1 cellular context compared by ENCODE assay signal in the genomic region with DNA sequence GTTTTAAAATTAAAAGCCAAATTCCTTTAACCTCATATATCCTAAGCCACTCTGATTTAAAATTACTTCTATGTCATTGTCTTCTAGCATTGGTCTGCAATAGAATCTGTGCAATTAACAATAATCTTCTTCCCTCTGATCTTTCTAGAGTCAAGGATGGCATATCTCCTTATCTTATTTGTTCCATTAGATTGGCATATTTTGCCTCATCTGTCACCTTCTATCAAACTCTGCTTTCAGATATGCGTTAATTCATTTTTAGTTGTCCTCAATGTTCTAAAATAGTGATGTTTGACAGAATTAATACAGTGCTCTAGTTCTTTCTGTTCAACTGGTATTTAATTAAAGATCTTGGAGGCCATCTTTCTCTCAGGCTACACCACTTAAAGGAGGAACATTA.
TF ChIP-seq lines count a peak whose summit lies in the region.

No MANE protein-coding gene starts in this region.

TF ChIP-seq in GM12878, 131 proteins besides CTCF, POLR2A, EP300 and RAD21:
- TF ChIP-seq PML (IDR thresholded peaks at IDR 0.05; ENCODE audit: low read length) (no peak), SREBF2 (IDR thresholded peaks at IDR 0.05; ENCODE audit: low read length) (no peak), YY1 (IDR thresholded peaks at IDR 0.05; ENCODE audit: low read depth, low read length) (peak; percentile 11; the same call in 1 of the 2 replicates)
